ENCODE assay signal across 8 cellular contexts in genomic region chr17:40417609-40418427, GRCh38. TPM values are rescaled to one million over a fixed set of nuclear protein-coding genes. Genes with fewer than 3 reads are reported as not detected.
A peak's percentile ranks its signal among the peaks of the same experiment; 100 is the strongest.
DNase-seq lines count a peak whose midpoint lies in the region; ATAC-seq and TF ChIP-seq lines count a peak whose summit lies in the region.

TSS of gene TOP2A (minus strand) at chr17:40417896. CDS start at chr17:40417791, 105 bp downstream.

- no peaks in the 10 kb centered on the region for H3K36me3 ChIP-seq in mucosa of descending colon (ENCODE audit: low read depth)

- H3K4me3 ChIP-seq in mucosa of descending colon, result peak within 1 kb of the TSS; percentile 25

- TF ChIP-seq RAD21 in Ishikawa (IDR thresholded peaks at IDR 0.05; ENCODE audit: low read depth), result no peak

- intact Hi-C loops in mucosa of descending colon (cut with DNase I, micrococcal nuclease), result loop anchor here (10.0 kb wide), 2 partner anchors 63 to 113 kb away; partner anchors contain the start of gene RARA (in 1 of the 2)

- no peak for TF ChIP-seq CTCF in mucosa of descending colon (IDR thresholded peaks at IDR 0.05)

- H3K4me1 ChIP-seq in mucosa of descending colon (ENCODE audit: low read depth), result peaks cover 4% of the 10 kb centered on the region

- TF ChIP-seq EP300 in Ishikawa (IDR thresholded peaks at IDR 0.05; ENCODE audit: borderline replicate concordance), result no peak

- ATAC-seq in GM21619 (IDR thresholded peaks at IDR 0.05; ENCODE audit: unreplicated experiment) (peak; percentile 90), mucosa of descending colon (peak; percentile 99)

- DNase-seq in DMS153 treated with DMSO at 0.1 percent for 48 hours (lab: John Stamatoyannopoulos, UW; ENCODE audit: unreplicated experiment) (peak; percentile 99), OCI-M2 (lab: John Stamatoyannopoulos, UW; ENCODE audit: unreplicated experiment) (peak; percentile 95), activated T-cell treated with anti-CD3 and anti-CD28 coated beads for 24 hours (ENCODE audit: low read depth) (peak; percentile 96), epithelial cell of prostate (ENCODE audit: low read depth, low spot score) (peak; percentile 94), mucosa of descending colon (peak; percentile 90 to 99 (median 96))
- DNase-seq in stimulated activated CD8-positive, alpha-beta memory T cell treated with anti-CD3 and anti-CD28 coated beads, Interleukin-4, amount 100 ng/mL, for 1 hour (ENCODE audit: low read depth in 2 of 2, low spot score in 1 of 2), result peak; percentile 81 to 88

- H3K9me3 ChIP-seq in mucosa of descending colon, result no peaks in the 10 kb centered on the region

- no peak within 1 kb of the TSS for H3K27ac ChIP-seq in epithelial cell of prostate

TF ChIP-seq in Ishikawa, 13 proteins besides CTCF, POLR2A, EP300 and RAD21:
- TF ChIP-seq TAF1 (IDR thresholded peaks at IDR 0.05; ENCODE audit: low read depth) (0 out of 2 replicates have a peak, but pooled peaks have one; percentile 54), USF1 (IDR thresholded peaks at IDR 0.05) (no peak), YY1 (IDR thresholded peaks at IDR 0.05; ENCODE audit: low read depth) (no peak), FOXM1 (IDR thresholded peaks at IDR 0.05; ENCODE audit: borderline replicate concordance, low read depth) (peak; percentile 99), TEAD4 (IDR thresholded peaks at IDR 0.05) (peak; percentile 9; the same call in 1 of the 2 replicates), CEBPB (IDR thresholded peaks at IDR 0.05) (no peak), TCF12 (IDR thresholded peaks at IDR 0.05; ENCODE audit: low read depth) (peak; percentile 60; the same call in 1 of the 2 replicates), ZBTB7A (IDR thresholded peaks at IDR 0.05; ENCODE audit: low read depth) (peak; percentile 45; the same call in 1 of the 2 replicates), NFIC (IDR thresholded peaks at IDR 0.05) (no peak), CREB1 (IDR thresholded peaks at IDR 0.05; ENCODE audit: low read depth) (peak; percentile 59; the same call in 1 of the 2 replicates), EGR1 (IDR thresholded peaks at IDR 0.05) (no peak)
- TF ChIP-seq, protein P1, sequence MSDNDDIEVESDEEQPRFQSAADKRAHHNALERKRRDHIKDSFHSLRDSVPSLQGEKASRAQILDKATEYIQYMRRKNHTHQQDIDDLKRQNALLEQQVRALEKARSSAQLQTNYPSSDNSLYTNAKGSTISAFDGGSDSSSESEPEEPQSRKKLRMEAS (IDR thresholded peaks at IDR 0.05), result no peak; the same call in 1 of the 2 replicates
- TF ChIP-seq, protein P2, sequence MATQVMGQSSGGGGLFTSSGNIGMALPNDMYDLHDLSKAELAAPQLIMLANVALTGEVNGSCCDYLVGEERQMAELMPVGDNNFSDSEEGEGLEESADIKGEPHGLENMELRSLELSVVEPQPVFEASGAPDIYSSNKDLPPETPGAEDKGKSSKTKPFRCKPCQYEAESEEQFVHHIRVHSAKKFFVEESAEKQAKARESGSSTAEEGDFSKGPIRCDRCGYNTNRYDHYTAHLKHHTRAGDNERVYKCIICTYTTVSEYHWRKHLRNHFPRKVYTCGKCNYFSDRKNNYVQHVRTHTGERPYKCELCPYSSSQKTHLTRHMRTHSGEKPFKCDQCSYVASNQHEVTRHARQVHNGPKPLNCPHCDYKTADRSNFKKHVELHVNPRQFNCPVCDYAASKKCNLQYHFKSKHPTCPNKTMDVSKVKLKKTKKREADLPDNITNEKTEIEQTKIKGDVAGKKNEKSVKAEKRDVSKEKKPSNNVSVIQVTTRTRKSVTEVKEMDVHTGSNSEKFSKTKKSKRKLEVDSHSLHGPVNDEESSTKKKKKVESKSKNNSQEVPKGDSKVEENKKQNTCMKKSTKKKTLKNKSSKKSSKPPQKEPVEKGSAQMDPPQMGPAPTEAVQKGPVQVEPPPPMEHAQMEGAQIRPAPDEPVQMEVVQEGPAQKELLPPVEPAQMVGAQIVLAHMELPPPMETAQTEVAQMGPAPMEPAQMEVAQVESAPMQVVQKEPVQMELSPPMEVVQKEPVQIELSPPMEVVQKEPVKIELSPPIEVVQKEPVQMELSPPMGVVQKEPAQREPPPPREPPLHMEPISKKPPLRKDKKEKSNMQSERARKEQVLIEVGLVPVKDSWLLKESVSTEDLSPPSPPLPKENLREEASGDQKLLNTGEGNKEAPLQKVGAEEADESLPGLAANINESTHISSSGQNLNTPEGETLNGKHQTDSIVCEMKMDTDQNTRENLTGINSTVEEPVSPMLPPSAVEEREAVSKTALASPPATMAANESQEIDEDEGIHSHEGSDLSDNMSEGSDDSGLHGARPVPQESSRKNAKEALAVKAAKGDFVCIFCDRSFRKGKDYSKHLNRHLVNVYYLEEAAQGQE (IDR thresholded peaks at IDR 0.05; ENCODE audit: low read depth), result no peak
TF ChIP-seq in Ishikawa: peak in this region for 6.

RNA-seq across cellular contexts. Expression of gene TOP2A, which starts in this region (rescaled TPM):
- total RNA-seq in mucosa of descending colon, result 10 to 100 TPM in 2 of 3 donors, 1 to 10 TPM in 1; 6.9 to 50.1 (median 11.4) TPM
